In genomic region chr9:73104342-73104741, GRCh38 we compare ENCODE assay signal across 1 cellular context.
TF ChIP-seq lines count a peak whose summit lies in the region.

No MANE protein-coding gene starts in this region.

TF ChIP-seq in HepG2, 621 proteins besides CTCF, POLR2A, EP300 and RAD21 (continued from another document):
- TF ChIP-seq FOXK2 (IDR thresholded peaks at IDR 0.05) (no peak), ZBTB46 (CRISPR knock-in tag; IDR thresholded peaks at IDR 0.05; ENCODE audit: borderline replicate concordance) (no peak), CENPT (CRISPR knock-in tag; IDR thresholded peaks at IDR 0.05; ENCODE audit: low read depth) (no peak), DMAP1 (CRISPR knock-in tag; IDR thresholded peaks at IDR 0.05) (no peak), STAG1 (CRISPR knock-in tag; IDR thresholded peaks at IDR 0.05) (no peak), ZSCAN21 (CRISPR knock-in tag; IDR thresholded peaks at IDR 0.05; ENCODE audit: borderline replicate concordance) (no peak), HOMEZ (CRISPR knock-in tag; IDR thresholded peaks at IDR 0.05; ENCODE audit: low read depth) (no peak), ZNF543 (CRISPR knock-in tag; IDR thresholded peaks at IDR 0.05) (no peak), ZNF563 (CRISPR knock-in tag; IDR thresholded peaks at IDR 0.05) (no peak)
